30 cellular contexts compared by ENCODE assay signal in genomic region chr3:47630810-47631209, GRCh38.
"Had no signal": no experiment of that assay in that cellular context is flagged by ENCODE, and none has a peak within 500 bp of the region (broad histone marks: within the 10 kb centered on the region; RNA-seq: fewer than 3 reads in every experiment).

No MANE protein-coding gene starts in this region.

- H3K4me1 ChIP-seq: sigmoid colon, stomach, upper lobe of left lung, vagina had no signal

- FAIRE-seq: small intestine had no signal

- H3K27me3 Mint-ChIP-seq: activated CD4-positive, alpha-beta T cell treated with anti-CD3 and anti-CD28 coated beads, Interleukin-2, amount 10 ng/mL, durations not matched to agents 24 days and 14 days; activated CD8-positive, alpha-beta T cell treated with anti-CD3 and anti-CD28 coated beads for 36 hours; activated naive CD4-positive, alpha-beta T cell treated with anti-CD3 and anti-CD28 coated beads, Interleukin-2, amount 10 ng/mL, durations not matched to agents 7 days and 5 days; stimulated activated naive B cell treated with anti-CD40 and anti-IgM and Interleukin-4, amounts not matched to agents 10 μg/mL and 1 μg/mL and 100 μg/mL, for 72 hours; T-helper 17 cell had no signal

- H3K27ac ChIP-seq: neutrophil, sigmoid colon, stomach, thyroid gland, upper lobe of left lung, vagina, WERI-Rb-1 had no signal

- H3K27ac Mint-ChIP-seq: activated CD4-positive, alpha-beta T cell treated with anti-CD3 and anti-CD28 coated beads, Interleukin-2, amount 10 ng/mL, durations not matched to agents 24 days and 14 days; activated CD8-positive, alpha-beta T cell treated with anti-CD3 and anti-CD28 coated beads for 36 hours; activated naive CD4-positive, alpha-beta T cell treated with anti-CD3 and anti-CD28 coated beads, Interleukin-2, amount 10 ng/mL, durations not matched to agents 7 days and 5 days; stimulated activated naive B cell treated with anti-CD40 and anti-IgM and Interleukin-4, amounts not matched to agents 10 μg/mL and 1 μg/mL and 100 μg/mL, for 72 hours had no signal

- H3K27me3 ChIP-seq: neutrophil, sigmoid colon, stomach, thyroid gland, upper lobe of left lung, vagina had no signal

- H3K4me3 ChIP-seq: sigmoid colon, stomach, thyroid gland, upper lobe of left lung, vagina had no signal

- H3K9me3 ChIP-seq: neutrophil, sigmoid colon, stomach, thyroid gland, upper lobe of left lung, vagina had no signal

- H3K9me3 Mint-ChIP-seq: activated CD4-positive, alpha-beta T cell treated with anti-CD3 and anti-CD28 coated beads, Interleukin-2, amount 10 ng/mL, durations not matched to agents 24 days and 14 days; activated CD8-positive, alpha-beta T cell treated with anti-CD3 and anti-CD28 coated beads for 36 hours; activated naive CD4-positive, alpha-beta T cell treated with anti-CD3 and anti-CD28 coated beads, Interleukin-2, amount 10 ng/mL, durations not matched to agents 7 days and 5 days; endodermal cell; nephron; stimulated activated naive B cell treated with anti-CD40 and anti-IgM and Interleukin-4, amounts not matched to agents 10 μg/mL and 1 μg/mL and 100 μg/mL, for 72 hours had no signal

- ATAC-seq: activated CD8-positive, alpha-beta T cell treated with anti-CD3 and anti-CD28 coated beads for 36 hours; esophagus mucosa; left cardiac atrium; left ventricle myocardium superior; stimulated activated naive B cell treated with anti-CD40 and anti-IgM and Interleukin-4, amounts not matched to agents 10 μg/mL and 1 μg/mL and 100 μg/mL, for 72 hours; T-helper 17 cell had no signal

- H3K4me3 Mint-ChIP-seq: activated CD4-positive, alpha-beta T cell treated with anti-CD3 and anti-CD28 coated beads, Interleukin-2, amount 10 ng/mL, durations not matched to agents 24 days and 14 days; activated CD8-positive, alpha-beta T cell treated with anti-CD3 and anti-CD28 coated beads for 36 hours; activated naive CD4-positive, alpha-beta T cell treated with anti-CD3 and anti-CD28 coated beads, Interleukin-2, amount 10 ng/mL, durations not matched to agents 7 days and 5 days; endodermal cell; nephron; stimulated activated naive B cell treated with anti-CD40 and anti-IgM and Interleukin-4, amounts not matched to agents 10 μg/mL and 1 μg/mL and 100 μg/mL, for 72 hours; T-helper 17 cell had no signal

- H3K4me1 Mint-ChIP-seq: endodermal cell, nephron had no signal

- DNase-seq: activated CD4-positive, alpha-beta T cell treated with anti-CD3 and anti-CD28 coated beads, Interleukin-2, amount 10 ng/mL, durations not matched to agents 24 days and 14 days; activated CD4-positive, CD25-positive, alpha-beta regulatory T cell treated with anti-CD3 and anti-CD28 coated beads, Interleukin-2, amount 50 U/mL, for 72 hours; activated CD8-positive, alpha-beta T cell treated with anti-CD3 and anti-CD28 coated beads for 36 hours; activated gamma-delta T cell; activated naive CD4-positive, alpha-beta T cell treated with anti-CD3 and anti-CD28 coated beads, Interleukin-2, amount 10 ng/mL, durations not matched to agents 7 days and 5 days; activated T-cell treated with anti-CD3 and anti-CD28 coated beads, Interleukin-2, amount 50 U/mL, for 48 hours; caudate nucleus; endodermal cell; foreskin fibroblast; head of caudate nucleus; hippocampal formation; left cardiac atrium; left ventricle myocardium superior; retina; sigmoid colon; small intestine; stimulated activated CD4-positive, alpha-beta T cell treated with anti-CD3 and anti-CD28 coated beads, Interleukin-1b, Interleukin-23, amount 100 ng/mL, for 48 hours; stimulated activated CD4-positive, alpha-beta T cell treated with anti-CD3 and anti-CD28 coated beads, Interleukin-4, amount 100 ng/mL, for 4 hours; stimulated activated CD8-positive, alpha-beta memory T cell treated with anti-CD3 and anti-CD28 coated beads, Interleukin-4, amount 100 ng/mL, for 48 hours; stimulated activated naive B cell treated with anti-CD40 and anti-IgM and Interleukin-4, amounts not matched to agents 10 μg/mL and 1 μg/mL and 100 μg/mL, for 72 hours; stomach; T-helper 17 cell; T1000; thyroid gland; upper lobe of left lung; WERI-Rb-1 had no signal
